Comparison of ENCODE assay signal across 24 cellular contexts in genomic region chr7:761101-761500, GRCh38.
"Had no signal": no experiment of that assay in that cellular context is flagged by ENCODE, and none has a peak within 500 bp of the region (broad histone marks: within the 10 kb centered on the region; RNA-seq: fewer than 3 reads in every experiment).

No MANE protein-coding gene starts in this region.

- H3K4me3 ChIP-seq: left lung, mucosa of descending colon, ovary, right atrium auricular region, right lobe of liver, smooth muscle cell, tibial nerve, uterus had no signal

- H3K36me3 Mint-ChIP-seq: natural killer cell treated with Interleukin-12 subunit alpha and Interleukin-12 subunit beta and Interleukin-15 and Interleukin-18, amount 100 ng/mL, for 72 hours had no signal

- H3K27ac ChIP-seq: left lung, ovary, right atrium auricular region, right lobe of liver, tibial nerve, uterus had no signal

- H3K9me3 ChIP-seq: left lung, mucosa of descending colon, ovary, right atrium auricular region, right lobe of liver, tibial nerve, uterus had no signal

- H3K9me3 Mint-ChIP-seq: memory B cell; naive thymus-derived CD4-positive, alpha-beta T cell; natural killer cell treated with Interleukin-12 subunit alpha and Interleukin-12 subunit beta and Interleukin-15 and Interleukin-18, amount 100 ng/mL, for 72 hours; stimulated activated memory B cell treated with anti-CD40 and anti-IgM and Interleukin-4, amounts not matched to agents 10 μg/mL and 1 μg/mL and 100 μg/mL, for 72 hours; stimulated activated naive CD8-positive, alpha-beta T cell treated with anti-CD3 and anti-CD28 coated beads, Interleukin-15, amount 100 ng/mL, for 72 hours; type B pancreatic cell had no signal

- H3K36me3 ChIP-seq: ovary, uterus had no signal

- H3K27me3 ChIP-seq: left lung, ovary, right atrium auricular region, right lobe of liver, tibial nerve, uterus had no signal

- H3K27me3 Mint-ChIP-seq: memory B cell; naive thymus-derived CD4-positive, alpha-beta T cell; natural killer cell treated with Interleukin-12 subunit alpha and Interleukin-12 subunit beta and Interleukin-15 and Interleukin-18, amount 100 ng/mL, for 72 hours; progenitor cell of endocrine pancreas; stimulated activated memory B cell treated with anti-CD40 and anti-IgM and Interleukin-4, amounts not matched to agents 10 μg/mL and 1 μg/mL and 100 μg/mL, for 72 hours; stimulated activated naive CD8-positive, alpha-beta T cell treated with anti-CD3 and anti-CD28 coated beads, Interleukin-15, amount 100 ng/mL, for 72 hours; type B pancreatic cell had no signal

- H3K27ac Mint-ChIP-seq: memory B cell; naive thymus-derived CD4-positive, alpha-beta T cell; natural killer cell treated with Interleukin-12 subunit alpha and Interleukin-12 subunit beta and Interleukin-15 and Interleukin-18, amount 100 ng/mL, for 72 hours; progenitor cell of endocrine pancreas; stimulated activated memory B cell treated with anti-CD40 and anti-IgM and Interleukin-4, amounts not matched to agents 10 μg/mL and 1 μg/mL and 100 μg/mL, for 72 hours; type B pancreatic cell had no signal

- ATAC-seq: left lung; mucosa of descending colon; naive thymus-derived CD4-positive, alpha-beta T cell; natural killer cell treated with Interleukin-12 subunit alpha and Interleukin-12 subunit beta and Interleukin-15 and Interleukin-18, amount 100 ng/mL, for 72 hours; right lobe of liver; stimulated activated memory B cell treated with anti-CD40 and anti-IgM and Interleukin-4, amounts not matched to agents 10 μg/mL and 1 μg/mL and 100 μg/mL, for 72 hours; stimulated activated naive CD8-positive, alpha-beta T cell treated with anti-CD3 and anti-CD28 coated beads, Interleukin-15, amount 100 ng/mL, for 72 hours had no signal

- H3K4me1 ChIP-seq: left lung, right atrium auricular region, right lobe of liver, tibial nerve, uterus had no signal

- DNase-seq: hippocampal formation; left colon; midbrain; naive thymus-derived CD4-positive, alpha-beta T cell; stimulated activated CD4-positive, alpha-beta T cell treated with anti-CD3 and anti-CD28 coated beads, Interleukin-1b, Interleukin-23, amount 100 ng/mL, for 48 hours; stimulated activated CD4-positive, alpha-beta T cell treated with anti-CD3 and anti-CD28 coated beads, Interleukin-2, amount 100 ng/mL, for 48 hours; stimulated activated CD4-positive, alpha-beta T cell treated with anti-CD3 and anti-CD28 coated beads, Interleukin-4, amount 100 ng/mL, for 4 hours; stimulated activated CD8-positive, alpha-beta memory T cell treated with anti-CD3 and anti-CD28 coated beads, Interleukin-4, amount 100 ng/mL, for 48 hours; stimulated activated naive CD4-positive, alpha-beta T cell treated with Interleukin-2 at 50 U/mL for 16 hours; stimulated activated naive CD8-positive, alpha-beta T cell treated with anti-CD3 and anti-CD28 coated beads, Interleukin-15, amount 100 ng/mL, for 72 hours; substantia nigra; uterus had no signal

- H3K4me1 Mint-ChIP-seq: memory B cell; naive thymus-derived CD4-positive, alpha-beta T cell; stimulated activated memory B cell treated with anti-CD40 and anti-IgM and Interleukin-4, amounts not matched to agents 10 μg/mL and 1 μg/mL and 100 μg/mL, for 72 hours; stimulated activated naive CD8-positive, alpha-beta T cell treated with anti-CD3 and anti-CD28 coated beads, Interleukin-15, amount 100 ng/mL, for 72 hours had no signal

- H3K4me3 Mint-ChIP-seq: memory B cell; naive thymus-derived CD4-positive, alpha-beta T cell; natural killer cell treated with Interleukin-12 subunit alpha and Interleukin-12 subunit beta and Interleukin-15 and Interleukin-18, amount 100 ng/mL, for 72 hours; stimulated activated memory B cell treated with anti-CD40 and anti-IgM and Interleukin-4, amounts not matched to agents 10 μg/mL and 1 μg/mL and 100 μg/mL, for 72 hours; stimulated activated naive CD8-positive, alpha-beta T cell treated with anti-CD3 and anti-CD28 coated beads, Interleukin-15, amount 100 ng/mL, for 72 hours; type B pancreatic cell had no signal
